Comparison of ENCODE assay signal across 9 cellular contexts in the genomic region with DNA sequence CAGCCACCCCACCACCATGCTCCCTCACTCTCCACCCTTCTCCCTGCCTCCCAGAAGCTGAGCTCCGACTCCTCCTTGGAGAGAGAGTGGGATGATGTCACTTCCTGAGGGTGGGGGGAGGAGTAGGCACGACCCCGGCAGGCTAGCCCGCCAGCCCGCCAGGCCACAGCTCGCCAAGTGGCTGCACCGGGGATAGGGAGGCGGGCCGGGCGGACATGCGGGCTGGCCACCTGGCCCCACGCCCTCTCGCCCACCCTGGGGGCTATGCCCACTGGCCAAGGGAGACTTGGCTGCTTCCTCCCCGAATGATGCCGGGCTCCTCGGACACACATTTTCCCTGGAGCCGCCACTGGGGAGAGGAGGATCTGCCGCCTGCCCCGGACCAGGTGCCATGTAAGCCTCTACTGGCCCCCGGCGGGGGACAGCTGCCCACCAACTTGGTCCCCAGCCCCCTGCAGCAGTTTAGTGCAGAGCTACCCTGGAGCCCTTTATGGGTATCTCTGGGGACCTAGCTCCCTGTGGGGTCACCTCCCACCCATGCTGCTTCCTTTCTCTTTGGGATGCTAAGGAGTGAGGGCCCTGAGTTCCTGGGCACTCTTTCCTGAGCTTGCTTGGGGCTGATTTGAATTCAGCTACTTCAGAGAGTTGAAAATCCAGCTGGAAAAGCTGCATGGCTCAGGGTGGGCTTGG. TPM values are rescaled to one million over a fixed set of nuclear protein-coding genes. Genes with fewer than 3 reads are reported as not detected.
DNase-seq lines count a peak whose midpoint lies in the region; ATAC-seq and TF ChIP-seq lines count a peak whose summit lies in the region.
"Had no signal": no experiment of that assay in that cellular context is flagged by ENCODE, and none has a peak within 500 bp of the region (broad histone marks: within the 10 kb centered on the region; RNA-seq: fewer than 3 reads in every experiment).

No MANE protein-coding gene starts in this region.

- no peak for TF ChIP-seq POLR2A in tibial nerve (IDR thresholded peaks at IDR 0.05)

- peaks cover 0 to 3% of the 10 kb centered on the region in 2 donors for H3K36me3 ChIP-seq in lung (ENCODE audit: control insufficient read depth in 2 of 2, insufficient read depth in 2 of 2, low read length in 2 of 2)
- peaks cover 0 to 29% (median 0%) of the 10 kb centered on the region in 3 donors for H3K36me3 ChIP-seq in tibial nerve

- H3K36me3 Mint-ChIP-seq in CD14-positive monocyte = peaks cover 6 to 7% of the 10 kb centered on the region in 2 donors
- H3K36me3 Mint-ChIP-seq: natural killer cell had no signal

- no peak overlapping the region for H3K4me3 Mint-ChIP-seq in CD14-positive monocyte
- H3K4me3 Mint-ChIP-seq: natural killer cell had no signal

- H3K9me3 ChIP-seq in lung (ENCODE audit: control insufficient read depth in 2 of 2, insufficient read depth in 1 of 2, low read length in 1 of 2) = no peaks in the 10 kb centered on the region
- no peaks in the 10 kb centered on the region for H3K9me3 ChIP-seq in tibial nerve

- no peak overlapping the region for H3K27ac Mint-ChIP-seq in CD14-positive monocyte
- H3K27ac Mint-ChIP-seq: natural killer cell had no signal

- H3K4me3 ChIP-seq in dorsolateral prefrontal cortex (peak overlapping the region; percentile 24 to 69 (median 54)), lung (peak overlapping the region; percentile 5), tibial nerve (peak overlapping the region; percentile 29 to 52 (median 32))

- H3K27me3 Mint-ChIP-seq in CD14-positive monocyte (ENCODE audit: low read depth in 3 of 3) = peaks cover 0 to 4% (median 3%) of the 10 kb centered on the region in 3 donors

- peak overlapping the region in 49 of 59 donors; percentile 7 to 88 (median 75) for H3K27ac ChIP-seq in dorsolateral prefrontal cortex
- H3K27ac ChIP-seq in lung (ENCODE audit: low read depth in 1 of 2, low read length in 1 of 2) = no peak overlapping the region
- peak overlapping the region; percentile 32 to 69 (median 57) for H3K27ac ChIP-seq in tibial nerve
- no peak overlapping the region for H3K27ac ChIP-seq in RWPE1

- 35 to 47% methylated on average over 17 to 21 of the region's 21 CpGs for WGBS in lung, 2 donors
- WGBS in tibial nerve, 2 donors = 9 to 19% methylated on average over 15 to 21 of the region's 21 CpGs

- TF ChIP-seq EP300 in tibial nerve (IDR thresholded peaks at IDR 0.05) = peak in 1 of 2 donors; percentile 32

- TF ChIP-seq CTCF in dorsolateral prefrontal cortex (IDR thresholded peaks at IDR 0.05 in 54 of 56, conservative IDR thresholded peaks at IDR 0.05 in 2 of 56; ENCODE audit: low read depth in 1 of 56, partially characterized antibody in 56 of 56) (no peak), lung (IDR thresholded peaks at IDR 0.05; ENCODE audit: control extremely low read depth, extremely low read depth) (no peak), tibial nerve (IDR thresholded peaks at IDR 0.05) (no peak), CD14-positive monocyte (IDR thresholded peaks at IDR 0.05) (no peak), RWPE1 (conservative IDR thresholded peaks at IDR 0.05; ENCODE audit: low read depth) (no peak)

- no peaks in the 10 kb centered on the region for H3K27me3 ChIP-seq in dorsolateral prefrontal cortex
- no peaks in the 10 kb centered on the region for H3K27me3 ChIP-seq in lung (ENCODE audit: control insufficient read depth, insufficient read depth)
- no peaks in the 10 kb centered on the region for H3K27me3 ChIP-seq in tibial nerve

- CTCF ChIA-PET in RWPE1 (lab: Yijun Ruan, JAX) = interaction anchor here (1.0 kb wide), 1 partner anchor 8 kb away, joined by 3 read pairs; no protein-coding TSS in a partner anchor

- peaks cover 47% of the 10 kb centered on the region for H3K4me1 Mint-ChIP-seq in CD14-positive monocyte

- no peak for ATAC-seq in lung (ENCODE audit: insufficient read depth, low FRiP score)
- ATAC-seq in HG02885 (IDR thresholded peaks at IDR 0.05; ENCODE audit: poor library complexity, unreplicated experiment) = no peak
- no peak for ATAC-seq in HG02840 (IDR thresholded peaks at IDR 0.05; ENCODE audit: low FRiP score, unreplicated experiment)
- ATAC-seq: natural killer cell had no signal

- H3K4me1 ChIP-seq in lung (ENCODE audit: control insufficient read depth in 2 of 2, insufficient read depth in 2 of 2, low read length in 2 of 2) (peaks cover 0 to 8% of the 10 kb centered on the region in 2 donors), tibial nerve (peaks cover 0 to 29% (median 8%) of the 10 kb centered on the region in 4 donors)

- intact Hi-C loops in dorsolateral prefrontal cortex (cut with DNase I) (no loop called here), CD14-positive monocyte (cut with micrococcal nuclease) (loop anchor here in 1 of 2 donors (5.0 kb wide), 1 partner anchor 41 kb away; no protein-coding TSS in a partner anchor)

- peak; percentile 79 for DNase-seq in NCI-H1092 treated with DMSO at 0.1 percent for 48 hours (lab: John Stamatoyannopoulos, UW)
- peak in 4 of 10 donors; percentile 54 to 67 (median 57) for DNase-seq in dorsolateral prefrontal cortex
- no peak for DNase-seq in lung (ENCODE audit: low spot score)
- DNase-seq in tibial nerve (ENCODE audit: low spot score in 2 of 2) = no peak
- no peak for DNase-seq in CD14-positive monocyte (ENCODE audit: low spot score)
- DNase-seq in RWPE1 (ENCODE audit: low spot score) = no peak
- DNase-seq: natural killer cell had no signal

- H3K9me3 Mint-ChIP-seq in CD14-positive monocyte = no peaks in the 10 kb centered on the region
- H3K9me3 Mint-ChIP-seq: natural killer cell had no signal

- POLR2A ChIA-PET in RWPE1 (lab: Yijun Ruan, JAX; ENCODE audit: low non-redundant PET) = no interaction called here

RNA-seq across cellular contexts. Expression of a gene that starts 33.7 kb away (rescaled TPM):
- total RNA-seq in dorsolateral prefrontal cortex (100 to 1,000 TPM in 87 of 120 experiments, 10 to 100 TPM in 33; 23.0 to 708 (median 141) TPM), lung (10 to 100 TPM; 27.1 to 41.2 TPM), tibial nerve (1 to 10 TPM; 1.0 to 7.5 (median 2.1) TPM)
- polyA plus RNA-seq in lung (10 to 100 TPM; 11.9 to 23.3 TPM), CD14-positive monocyte (under 1 TPM in 1 of 2 donors, not detected in 1; 0.18 TPM)

RNA-seq across cellular contexts. Expression of a gene that starts 38.6 kb away (rescaled TPM):
- 10 to 100 TPM; 12.9 to 58.9 (median 36.2) TPM for total RNA-seq in dorsolateral prefrontal cortex
- 1 to 10 TPM; 1.5 to 7.5 TPM for total RNA-seq in lung
- polyA plus RNA-seq in lung = 1 to 10 TPM; 2.9 to 3.0 TPM
- 1 to 10 TPM; 1.1 to 5.4 (median 3.0) TPM for total RNA-seq in tibial nerve
- under 1 TPM; 0.16 to 0.73 TPM for polyA plus RNA-seq in CD14-positive monocyte

Comparison
In these comparisons a context has a peak if more than half of its experiments do, and no peak if none do; other contexts are left out.
1. H3K27ac ChIP-seq: peak in dorsolateral prefrontal cortex (49 of 59) and tibial nerve (4 of 4); none in lung (0 of 2) and RWPE1 (single experiment).
2. Peak in every context shown above with its lines, with median percentiles within 50 percentile points of each other: H3K4me3 ChIP-seq.